1 cellular context compared by ENCODE assay signal in genomic region chr4:6939761-6940743, GRCh38.
TF ChIP-seq lines count a peak whose summit lies in the region.

No MANE protein-coding gene starts in this region.

TF ChIP-seq in H1, 55 proteins besides CTCF, POLR2A, EP300 and RAD21 (continued from another document):
- TF ChIP-seq, protein P1, sequence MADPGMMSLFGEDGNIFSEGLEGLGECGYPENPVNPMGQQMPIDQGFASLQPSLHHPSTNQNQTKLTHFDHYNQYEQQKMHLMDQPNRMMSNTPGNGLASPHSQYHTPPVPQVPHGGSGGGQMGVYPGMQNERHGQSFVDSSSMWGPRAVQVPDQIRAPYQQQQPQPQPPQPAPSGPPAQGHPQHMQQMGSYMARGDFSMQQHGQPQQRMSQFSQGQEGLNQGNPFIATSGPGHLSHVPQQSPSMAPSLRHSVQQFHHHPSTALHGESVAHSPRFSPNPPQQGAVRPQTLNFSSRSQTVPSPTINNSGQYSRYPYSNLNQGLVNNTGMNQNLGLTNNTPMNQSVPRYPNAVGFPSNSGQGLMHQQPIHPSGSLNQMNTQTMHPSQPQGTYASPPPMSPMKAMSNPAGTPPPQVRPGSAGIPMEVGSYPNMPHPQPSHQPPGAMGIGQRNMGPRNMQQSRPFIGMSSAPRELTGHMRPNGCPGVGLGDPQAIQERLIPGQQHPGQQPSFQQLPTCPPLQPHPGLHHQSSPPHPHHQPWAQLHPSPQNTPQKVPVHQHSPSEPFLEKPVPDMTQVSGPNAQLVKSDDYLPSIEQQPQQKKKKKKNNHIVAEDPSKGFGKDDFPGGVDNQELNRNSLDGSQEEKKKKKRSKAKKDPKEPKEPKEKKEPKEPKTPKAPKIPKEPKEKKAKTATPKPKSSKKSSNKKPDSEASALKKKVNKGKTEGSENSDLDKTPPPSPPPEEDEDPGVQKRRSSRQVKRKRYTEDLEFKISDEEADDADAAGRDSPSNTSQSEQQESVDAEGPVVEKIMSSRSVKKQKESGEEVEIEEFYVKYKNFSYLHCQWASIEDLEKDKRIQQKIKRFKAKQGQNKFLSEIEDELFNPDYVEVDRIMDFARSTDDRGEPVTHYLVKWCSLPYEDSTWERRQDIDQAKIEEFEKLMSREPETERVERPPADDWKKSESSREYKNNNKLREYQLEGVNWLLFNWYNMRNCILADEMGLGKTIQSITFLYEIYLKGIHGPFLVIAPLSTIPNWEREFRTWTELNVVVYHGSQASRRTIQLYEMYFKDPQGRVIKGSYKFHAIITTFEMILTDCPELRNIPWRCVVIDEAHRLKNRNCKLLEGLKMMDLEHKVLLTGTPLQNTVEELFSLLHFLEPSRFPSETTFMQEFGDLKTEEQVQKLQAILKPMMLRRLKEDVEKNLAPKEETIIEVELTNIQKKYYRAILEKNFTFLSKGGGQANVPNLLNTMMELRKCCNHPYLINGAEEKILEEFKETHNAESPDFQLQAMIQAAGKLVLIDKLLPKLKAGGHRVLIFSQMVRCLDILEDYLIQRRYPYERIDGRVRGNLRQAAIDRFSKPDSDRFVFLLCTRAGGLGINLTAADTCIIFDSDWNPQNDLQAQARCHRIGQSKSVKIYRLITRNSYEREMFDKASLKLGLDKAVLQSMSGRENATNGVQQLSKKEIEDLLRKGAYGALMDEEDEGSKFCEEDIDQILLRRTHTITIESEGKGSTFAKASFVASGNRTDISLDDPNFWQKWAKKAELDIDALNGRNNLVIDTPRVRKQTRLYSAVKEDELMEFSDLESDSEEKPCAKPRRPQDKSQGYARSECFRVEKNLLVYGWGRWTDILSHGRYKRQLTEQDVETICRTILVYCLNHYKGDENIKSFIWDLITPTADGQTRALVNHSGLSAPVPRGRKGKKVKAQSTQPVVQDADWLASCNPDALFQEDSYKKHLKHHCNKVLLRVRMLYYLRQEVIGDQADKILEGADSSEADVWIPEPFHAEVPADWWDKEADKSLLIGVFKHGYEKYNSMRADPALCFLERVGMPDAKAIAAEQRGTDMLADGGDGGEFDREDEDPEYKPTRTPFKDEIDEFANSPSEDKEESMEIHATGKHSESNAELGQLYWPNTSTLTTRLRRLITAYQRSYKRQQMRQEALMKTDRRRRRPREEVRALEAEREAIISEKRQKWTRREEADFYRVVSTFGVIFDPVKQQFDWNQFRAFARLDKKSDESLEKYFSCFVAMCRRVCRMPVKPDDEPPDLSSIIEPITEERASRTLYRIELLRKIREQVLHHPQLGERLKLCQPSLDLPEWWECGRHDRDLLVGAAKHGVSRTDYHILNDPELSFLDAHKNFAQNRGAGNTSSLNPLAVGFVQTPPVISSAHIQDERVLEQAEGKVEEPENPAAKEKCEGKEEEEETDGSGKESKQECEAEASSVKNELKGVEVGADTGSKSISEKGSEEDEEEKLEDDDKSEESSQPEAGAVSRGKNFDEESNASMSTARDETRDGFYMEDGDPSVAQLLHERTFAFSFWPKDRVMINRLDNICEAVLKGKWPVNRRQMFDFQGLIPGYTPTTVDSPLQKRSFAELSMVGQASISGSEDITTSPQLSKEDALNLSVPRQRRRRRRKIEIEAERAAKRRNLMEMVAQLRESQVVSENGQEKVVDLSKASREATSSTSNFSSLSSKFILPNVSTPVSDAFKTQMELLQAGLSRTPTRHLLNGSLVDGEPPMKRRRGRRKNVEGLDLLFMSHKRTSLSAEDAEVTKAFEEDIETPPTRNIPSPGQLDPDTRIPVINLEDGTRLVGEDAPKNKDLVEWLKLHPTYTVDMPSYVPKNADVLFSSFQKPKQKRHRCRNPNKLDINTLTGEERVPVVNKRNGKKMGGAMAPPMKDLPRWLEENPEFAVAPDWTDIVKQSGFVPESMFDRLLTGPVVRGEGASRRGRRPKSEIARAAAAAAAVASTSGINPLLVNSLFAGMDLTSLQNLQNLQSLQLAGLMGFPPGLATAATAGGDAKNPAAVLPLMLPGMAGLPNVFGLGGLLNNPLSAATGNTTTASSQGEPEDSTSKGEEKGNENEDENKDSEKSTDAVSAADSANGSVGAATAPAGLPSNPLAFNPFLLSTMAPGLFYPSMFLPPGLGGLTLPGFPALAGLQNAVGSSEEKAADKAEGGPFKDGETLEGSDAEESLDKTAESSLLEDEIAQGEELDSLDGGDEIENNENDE (IDR thresholded peaks at IDR 0.05; ENCODE audit: insufficient replicate concordance, low read length), result no peak
- TF ChIP-seq CHD1 (IDR thresholded peaks at IDR 0.05; ENCODE audit: low read depth, low read length), result no peak
